In the genomic region with DNA sequence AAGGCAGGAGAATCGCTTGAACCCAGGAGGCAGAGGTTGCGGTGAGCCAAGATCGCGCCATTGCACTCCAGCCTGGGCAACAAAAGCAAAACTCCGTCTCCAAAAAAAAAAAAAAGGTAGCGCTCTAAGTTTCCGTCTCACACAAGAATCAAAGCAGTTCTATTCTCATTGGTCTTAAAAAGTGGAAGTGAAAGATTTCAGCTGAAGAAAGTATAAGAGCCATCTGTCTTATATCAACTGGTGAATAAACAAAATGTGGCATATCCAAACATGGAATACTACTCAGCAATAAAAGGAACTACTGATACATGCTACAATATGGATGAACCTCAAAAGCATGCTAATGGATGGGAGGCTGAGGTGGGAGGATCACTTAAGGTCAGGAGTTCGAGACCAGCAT, we compare ENCODE assay signal across 12 cellular contexts. TPM values are rescaled to one million over a fixed set of nuclear protein-coding genes. Genes with fewer than 3 reads are reported as not detected.
"Had no signal": no experiment of that assay in that cellular context is flagged by ENCODE, and none has a peak within 500 bp of the region (broad histone marks: within the 10 kb centered on the region; RNA-seq: fewer than 3 reads in every experiment).

No MANE protein-coding gene starts in this region.

RNA-seq across cellular contexts. Expression of a gene that starts 54.6 kb away (rescaled TPM):
- total RNA-seq: activated CD4-positive, alpha-beta memory T cell treated with anti-CD3 and anti-CD28 coated beads, Interleukin-2, amount 10 ng/mL, durations not matched to agents 7 days and 5 days; activated CD4-positive, alpha-beta T cell treated with anti-CD3 and anti-CD28 coated beads for 36 hours; activated CD4-positive, alpha-beta T cell treated with anti-CD3 and anti-CD28 coated beads, Interleukin-2, amount 10 ng/mL, durations not matched to agents 7 days and 5 days; activated CD8-positive, alpha-beta memory T cell treated with anti-CD3 and anti-CD28 coated beads, Interleukin-2, amount 10 ng/mL, durations not matched to agents 7 days and 5 days; activated CD8-positive, alpha-beta T cell treated with anti-CD3 and anti-CD28 coated beads, Interleukin-2, amount 10 ng/mL, durations not matched to agents 7 days and 5 days; activated naive CD4-positive, alpha-beta T cell treated with anti-CD3 and anti-CD28 coated beads for 36 hours; activated naive CD4-positive, alpha-beta T cell treated with anti-CD3 and anti-CD28 coated beads, Interleukin-2, amount 50 U/mL, for 72 hours; activated naive CD8-positive, alpha-beta T cell treated with anti-CD3 and anti-CD28 coated beads for 36 hours; activated T-cell treated with anti-CD3 and anti-CD28 coated beads, Interleukin-2, amount 50 U/mL, for 4 hours; activated T-cell treated with anti-CD3 and anti-CD28 coated beads, Interleukin-2, amount 50 U/mL, for 72 hours; activated T-helper 1 cell treated with anti-CD3 and anti-CD28 coated beads, Interleukin-12 subunit alpha, Interleukin-12 subunit beta, Interleukin-2, Interleukin-4 antibody, amounts not matched to agents 30 ng/mL and 10 ng/mL and 1 ng/mL, durations not matched to agents 14 hours and 24 hours and 36 hours; activated T-helper 17 cell treated with anti-CD3 and anti-CD28 coated beads, Interleukin-2, amount 50 U/mL, for 72 hours had no signal
